Comparison of ENCODE assay signal across 1 cellular context in the genomic region with DNA sequence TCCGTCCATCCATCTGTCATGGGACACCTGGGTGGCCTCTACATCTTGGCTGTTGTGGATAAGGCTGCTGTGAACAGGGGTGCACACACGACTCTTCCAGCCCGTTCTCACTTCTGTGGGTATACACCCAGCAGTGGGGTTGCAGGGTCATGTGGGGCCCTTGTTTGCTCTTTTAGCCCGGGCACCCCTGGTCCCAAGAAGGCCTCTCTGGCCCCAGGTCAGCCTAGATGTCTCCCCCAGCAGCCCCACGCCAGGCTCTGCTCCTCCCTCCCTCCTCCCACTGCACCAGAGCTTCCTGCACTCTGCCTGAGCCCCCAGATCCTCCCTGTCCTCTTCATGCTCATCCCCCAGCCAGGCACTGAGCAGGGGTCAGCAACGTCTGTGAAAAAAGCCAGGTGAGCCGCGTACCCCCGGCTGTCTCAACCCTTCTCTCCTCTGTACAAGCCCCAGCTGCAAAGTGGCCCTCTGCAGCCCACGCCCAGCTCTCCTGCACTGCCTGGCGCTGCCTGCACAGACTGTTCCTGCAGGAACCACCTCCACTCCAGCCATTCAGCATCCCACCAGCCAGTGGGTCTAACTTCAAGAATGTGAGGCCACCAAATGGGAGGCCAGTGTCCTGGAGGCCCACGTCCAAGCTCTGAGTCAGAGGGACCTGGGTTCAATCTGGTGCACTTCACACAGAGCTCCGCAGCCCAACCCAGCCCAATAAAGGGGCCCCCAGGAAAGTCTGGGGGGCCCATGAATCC.
TF ChIP-seq lines count a peak whose summit lies in the region.

No MANE protein-coding gene starts in this region.

TF ChIP-seq in WTC11, 78 proteins besides CTCF, POLR2A, EP300 and RAD21 (continued from another document):
- TF ChIP-seq, protein P1, sequence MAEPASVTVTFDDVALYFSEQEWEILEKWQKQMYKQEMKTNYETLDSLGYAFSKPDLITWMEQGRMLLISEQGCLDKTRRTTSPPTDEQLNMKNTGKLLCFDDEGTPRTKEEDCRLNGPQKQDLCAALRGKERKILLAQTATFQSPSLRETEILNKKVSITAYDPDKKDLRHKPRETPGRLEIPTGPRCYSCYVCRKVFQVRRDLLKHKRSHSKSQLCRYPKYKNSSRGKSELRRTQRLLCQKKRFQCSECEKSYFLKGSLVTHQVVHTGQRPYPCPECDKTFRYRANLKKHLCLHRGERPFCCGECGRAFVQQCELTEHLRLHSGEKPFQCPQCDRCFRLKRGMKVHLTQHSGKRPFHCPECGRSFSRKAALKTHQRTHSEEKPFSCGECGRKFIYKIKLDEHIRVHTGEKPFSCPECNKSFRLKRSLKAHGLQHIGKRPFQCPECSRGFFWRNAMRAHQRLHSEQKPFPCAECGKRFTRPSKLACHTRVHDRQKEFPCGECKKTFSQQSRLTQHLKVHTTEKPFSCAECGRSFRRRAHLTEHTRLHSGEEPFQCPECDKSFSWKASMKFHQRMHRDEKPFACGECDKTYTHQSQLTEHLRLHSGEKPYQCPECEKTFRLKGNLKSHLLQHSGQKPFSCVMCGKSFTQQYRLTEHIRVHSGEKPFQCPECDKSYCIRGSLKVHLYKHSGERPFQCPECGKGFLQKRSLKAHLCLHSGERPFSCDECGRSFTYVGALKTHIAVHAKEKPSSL (CRISPR knock-in tag; conservative IDR thresholded peaks at IDR 0.05): no peak
